ENCODE assay signal across 18 cellular contexts in genomic region chr1:66365628-66366027, GRCh38.
DNase-seq lines count a peak whose midpoint lies in the region; ATAC-seq and TF ChIP-seq lines count a peak whose summit lies in the region.
"Had no signal": no experiment of that assay in that cellular context is flagged by ENCODE, and none has a peak within 500 bp of the region (broad histone marks: within the 10 kb centered on the region; RNA-seq: fewer than 3 reads in every experiment).

No MANE protein-coding gene starts in this region.

- H3K27ac ChIP-seq in fibroblast of lung (ENCODE audit: insufficient read depth, low read length): no peak overlapping the region
- H3K27ac ChIP-seq in lower lobe of right lung: no peak overlapping the region
- H3K27ac ChIP-seq: transverse colon had no signal

- intact Hi-C loops in activated B cell treated with CpG ODN at 0.5 μM for 24 hours (cut with micrococcal nuclease) (loop anchor here (1.0 to 2.0 kb wide), 2 partner anchors 9 to 15 kb away; no protein-coding TSS in a partner anchor), lower lobe of right lung (cut with DNase I) (no loop called here)

- H3K36me3 Mint-ChIP-seq in activated CD8-positive, alpha-beta memory T cell treated with anti-CD3 and anti-CD28 coated beads, Interleukin-2, amount 10 ng/mL, durations not matched to agents 7 days and 5 days: peaks cover 82% of the 10 kb centered on the region
- peaks cover 90% of the 10 kb centered on the region for H3K36me3 Mint-ChIP-seq in activated B cell treated with CpG ODN at 0.5 μM for 24 hours (ENCODE audit: low read depth)
- H3K36me3 Mint-ChIP-seq in stimulated activated memory B cell treated with anti-CD40 and anti-IgM and Interleukin-4, amounts not matched to agents 10 μg/mL and 1 μg/mL and 100 μg/mL, for 72 hours: peaks cover 85% of the 10 kb centered on the region

- H3K4me3 Mint-ChIP-seq in activated CD8-positive, alpha-beta memory T cell treated with anti-CD3 and anti-CD28 coated beads, Interleukin-2, amount 10 ng/mL, durations not matched to agents 7 days and 5 days: no peak overlapping the region
- H3K4me3 Mint-ChIP-seq in activated B cell treated with CpG ODN at 0.5 μM for 24 hours: no peak overlapping the region
- H3K4me3 Mint-ChIP-seq in stimulated activated memory B cell treated with anti-CD40 and anti-IgM and Interleukin-4, amounts not matched to agents 10 μg/mL and 1 μg/mL and 100 μg/mL, for 72 hours: no peak overlapping the region
- H3K4me3 Mint-ChIP-seq: CD8-positive, alpha-beta T cell; H9 had no signal

- no peak for DNase-seq in activated CD8-positive, alpha-beta memory T cell treated with anti-CD3 and anti-CD28 coated beads, Interleukin-2, amount 10 ng/mL, durations not matched to agents 7 days and 5 days
- no peak for DNase-seq in activated CD8-positive, alpha-beta memory T cell treated with anti-CD3 and anti-CD28 coated beads, Interleukin-2, amount 50 U/mL, for 4 hours
- DNase-seq in activated B cell treated with CpG ODN at 0.5 μM for 24 hours (no peak), fibroblast of lung (ENCODE audit: low read depth in 2 of 2) (peak; percentile 19 to 55), 8988T (no peak), lower lobe of right lung (no peak)
- DNase-seq: ACHN; activated CD4-positive, alpha-beta T cell treated with anti-CD3 and anti-CD28 coated beads, Interleukin-2, amount 50 U/mL, for 4 hours; CD8-positive, alpha-beta T cell; DMS79 treated with DMSO at 0.1 percent for 48 hours; H9; midbrain; NCI-H2029; NCI-H446; transverse colon had no signal

- no peaks in the 10 kb centered on the region for H3K79me2 ChIP-seq in fibroblast of lung (ENCODE audit: control insufficient read depth, insufficient read depth, low read length)

- peaks cover 72% of the 10 kb centered on the region for H3K4me1 Mint-ChIP-seq in activated CD8-positive, alpha-beta memory T cell treated with anti-CD3 and anti-CD28 coated beads, Interleukin-2, amount 10 ng/mL, durations not matched to agents 7 days and 5 days
- peaks cover 81% of the 10 kb centered on the region for H3K4me1 Mint-ChIP-seq in activated B cell treated with CpG ODN at 0.5 μM for 24 hours
- peaks cover 73% of the 10 kb centered on the region for H3K4me1 Mint-ChIP-seq in stimulated activated memory B cell treated with anti-CD40 and anti-IgM and Interleukin-4, amounts not matched to agents 10 μg/mL and 1 μg/mL and 100 μg/mL, for 72 hours
- H3K4me1 Mint-ChIP-seq: H9 had no signal

- H3K9ac ChIP-seq in fibroblast of lung (ENCODE audit: insufficient read depth, low read length): no peak overlapping the region

- H2AFZ ChIP-seq in fibroblast of lung (ENCODE audit: low read length): no peak overlapping the region

- H3K36me3 ChIP-seq in fibroblast of lung (ENCODE audit: control insufficient read depth, insufficient read depth, low read length) (no peaks in the 10 kb centered on the region), lower lobe of right lung (peaks cover 85% of the 10 kb centered on the region)

- H3K4me1 ChIP-seq in fibroblast of lung (ENCODE audit: control insufficient read depth, extremely low read depth, insufficient read depth, low read length): no peaks in the 10 kb centered on the region
- H3K4me1 ChIP-seq in lower lobe of right lung: peaks cover 18% of the 10 kb centered on the region
- H3K4me1 ChIP-seq: transverse colon had no signal

- H3K27me3 ChIP-seq in fibroblast of lung (ENCODE audit: control insufficient read depth, insufficient read depth, low read length) (no peaks in the 10 kb centered on the region), lower lobe of right lung (ENCODE audit: low read depth) (no peaks in the 10 kb centered on the region)
- H3K27me3 ChIP-seq: transverse colon had no signal

- peak overlapping the region; percentile 17 for H3K27ac Mint-ChIP-seq in activated CD8-positive, alpha-beta memory T cell treated with anti-CD3 and anti-CD28 coated beads, Interleukin-2, amount 10 ng/mL, durations not matched to agents 7 days and 5 days
- H3K27ac Mint-ChIP-seq in activated B cell treated with CpG ODN at 0.5 μM for 24 hours: peak overlapping the region; percentile 75
- peak overlapping the region; percentile 88 for H3K27ac Mint-ChIP-seq in stimulated activated memory B cell treated with anti-CD40 and anti-IgM and Interleukin-4, amounts not matched to agents 10 μg/mL and 1 μg/mL and 100 μg/mL, for 72 hours
- H3K27ac Mint-ChIP-seq: activated T-helper 2 cell treated with anti-CD3 and anti-CD28 coated beads, Interferon-gamma antibody, Interleukin-2, Interleukin-4, amounts not matched to agents 10 μg/mL and 5 μg/mL and 100 μg/mL, durations not matched to agents 14 hours and 24 hours and 36 hours; CD8-positive, alpha-beta T cell had no signal

- POLR2A ChIA-PET in activated B cell treated with CpG ODN at 0.5 μM for 24 hours (lab: Charles Lee): interaction anchor here (1.0 to 2.2 kb wide), 17 partner anchors 9 to 95 kb away, joined by 3 to 18 read pairs (median 9); no protein-coding TSS in a partner anchor

- no peaks in the 10 kb centered on the region for H4K20me1 ChIP-seq in fibroblast of lung (ENCODE audit: control insufficient read depth, extremely low read depth, insufficient read depth, low read length)

- H3K4me3 ChIP-seq in fibroblast of lung (replicated peaks in 1 of 4; ENCODE audit: control extremely low read depth in 1 of 4, insufficient read depth in 1 of 4, low read depth in 3 of 4, low read length in 4 of 4) (no peak overlapping the region), lower lobe of right lung (no peak overlapping the region)
- H3K4me3 ChIP-seq: transverse colon had no signal

- TF ChIP-seq CTCF in activated B cell treated with CpG ODN at 0.5 μM for 24 hours (IDR thresholded peaks at IDR 0.05) (no peak), fibroblast of lung (conservative IDR thresholded peaks at IDR 0.05 in 1 of 2, IDR thresholded peaks at IDR 0.05 in 1 of 2; ENCODE audit: low read depth in 1 of 2, low read length in 2 of 2) (no peak), lower lobe of right lung (IDR thresholded peaks at IDR 0.05) (no peak)

- no peaks in the 10 kb centered on the region for H3K9me3 Mint-ChIP-seq in activated CD8-positive, alpha-beta memory T cell treated with anti-CD3 and anti-CD28 coated beads, Interleukin-2, amount 10 ng/mL, durations not matched to agents 7 days and 5 days (ENCODE audit: low read depth)
- no peaks in the 10 kb centered on the region for H3K9me3 Mint-ChIP-seq in activated B cell treated with CpG ODN at 0.5 μM for 24 hours
- no peaks in the 10 kb centered on the region for H3K9me3 Mint-ChIP-seq in stimulated activated memory B cell treated with anti-CD40 and anti-IgM and Interleukin-4, amounts not matched to agents 10 μg/mL and 1 μg/mL and 100 μg/mL, for 72 hours
- H3K9me3 Mint-ChIP-seq: activated T-helper 2 cell treated with anti-CD3 and anti-CD28 coated beads, Interferon-gamma antibody, Interleukin-2, Interleukin-4, amounts not matched to agents 10 μg/mL and 5 μg/mL and 100 μg/mL, durations not matched to agents 14 hours and 24 hours and 36 hours; CD8-positive, alpha-beta T cell; H9 had no signal

- H3K9me3 ChIP-seq in fibroblast of lung (ENCODE audit: control insufficient read depth, insufficient read depth, low read depth, low read length): no peaks in the 10 kb centered on the region
- H3K9me3 ChIP-seq in lower lobe of right lung: no peaks in the 10 kb centered on the region
- H3K9me3 ChIP-seq: transverse colon had no signal

- CTCF ChIA-PET in activated CD8-positive, alpha-beta memory T cell treated with anti-CD3 and anti-CD28 coated beads, Interleukin-2, amount 10 ng/mL, durations not matched to agents 7 days and 5 days (lab: Charles Lee): interaction anchor here (0.7 to 2.3 kb wide), 7 partner anchors 13 to 591 kb away, joined by 3 to 10 read pairs (median 3); no protein-coding TSS in a partner anchor
- CTCF ChIA-PET in activated B cell treated with CpG ODN at 0.5 μM for 24 hours (lab: Charles Lee): interaction anchor here (1.0 to 16.8 kb wide), 5 partner anchors 15 to 80 kb away, joined by 3 to 182 read pairs (median 4); no protein-coding TSS in a partner anchor

- H3K27me3 Mint-ChIP-seq in activated CD8-positive, alpha-beta memory T cell treated with anti-CD3 and anti-CD28 coated beads, Interleukin-2, amount 10 ng/mL, durations not matched to agents 7 days and 5 days: no peaks in the 10 kb centered on the region
- no peaks in the 10 kb centered on the region for H3K27me3 Mint-ChIP-seq in activated B cell treated with CpG ODN at 0.5 μM for 24 hours
- no peaks in the 10 kb centered on the region for H3K27me3 Mint-ChIP-seq in stimulated activated memory B cell treated with anti-CD40 and anti-IgM and Interleukin-4, amounts not matched to agents 10 μg/mL and 1 μg/mL and 100 μg/mL, for 72 hours

- H3K4me2 ChIP-seq in fibroblast of lung (ENCODE audit: extremely low read depth, insufficient read depth, low read length): no peak overlapping the region

- ATAC-seq in activated CD8-positive, alpha-beta memory T cell treated with anti-CD3 and anti-CD28 coated beads, Interleukin-2, amount 10 ng/mL, durations not matched to agents 7 days and 5 days: no peak
- ATAC-seq in activated B cell treated with CpG ODN at 0.5 μM for 24 hours (ENCODE audit: low read depth) (no peak), GM18519 (IDR thresholded peaks at IDR 0.05; ENCODE audit: low FRiP score, unreplicated experiment) (no peak), lower lobe of right lung (no peak)
- ATAC-seq in stimulated activated memory B cell treated with anti-CD40 and anti-IgM and Interleukin-4, amounts not matched to agents 10 μg/mL and 1 μg/mL and 100 μg/mL, for 72 hours: no peak
- ATAC-seq: CD8-positive, alpha-beta T cell had no signal

Comparison
In these comparisons a context has a peak if more than half of its experiments do, and no peak if none do; other contexts are left out.
1. DNase-seq: peak in fibroblast of lung (2 of 2); none in activated CD8-positive, alpha-beta memory T cell treated with anti-CD3 and anti-CD28 coated beads, Interleukin-2, amount 10 ng/mL, durations not matched to agents 7 days and 5 days (single experiment), activated CD8-positive, alpha-beta memory T cell treated with anti-CD3 and anti-CD28 coated beads, Interleukin-2, amount 50 U/mL, for 4 hours (single experiment), activated B cell treated with CpG ODN at 0.5 μM for 24 hours (single experiment), 8988T (single experiment) and lower lobe of right lung (single experiment).
2. H3K27ac Mint-ChIP-seq: peak in every context shown above with its lines; median percentile 88 in stimulated activated memory B cell treated with anti-CD40 and anti-IgM and Interleukin-4, amounts not matched to agents 10 μg/mL and 1 μg/mL and 100 μg/mL, for 72 hours; 75 in activated B cell treated with CpG ODN at 0.5 μM for 24 hours; 17 in activated CD8-positive, alpha-beta memory T cell treated with anti-CD3 and anti-CD28 coated beads, Interleukin-2, amount 10 ng/mL, durations not matched to agents 7 days and 5 days.